8 cellular contexts compared by ENCODE assay signal in genomic region chr18:24138281-24138883, GRCh38. TPM values are rescaled to one million over a fixed set of nuclear protein-coding genes. Genes with fewer than 3 reads are reported as not detected.
DNase-seq lines count a peak whose midpoint lies in the region; ATAC-seq, FAIRE-seq and TF ChIP-seq lines count a peak whose summit lies in the region.

No MANE protein-coding gene starts in this region.

- TF ChIP-seq CTCF in bronchial epithelial cell (IDR thresholded peaks at IDR 0.05; ENCODE audit: insufficient read depth, low read length, severe bottlenecking), result no peak

- peaks cover 0 to 3% (median 0%) of the 10 kb centered on the region in 7 donors for H3K9me3 Mint-ChIP-seq in naive B cell

- peaks cover 8 to 23% (median 21%) of the 10 kb centered on the region in 3 donors for H3K4me1 Mint-ChIP-seq in naive B cell

- H3K27ac Mint-ChIP-seq in naive B cell, result peak overlapping the region; percentile 80 to 97 (median 94)

- no peaks in the 10 kb centered on the region for H3K27me3 Mint-ChIP-seq in naive B cell

- no peaks in the 10 kb centered on the region for H3K36me3 Mint-ChIP-seq in naive B cell

- ATAC-seq in HG03025 (IDR thresholded peaks at IDR 0.05; ENCODE audit: low FRiP score, unreplicated experiment) (peak; percentile 28), naive B cell (ENCODE audit: low read depth in 2 of 2) (no peak)

- FAIRE-seq in bronchial epithelial cell (lab: Jason Lieb, UNC), result no peak

- peak overlapping the region; percentile 59 for H3K4me3 ChIP-seq in bronchial epithelial cell (ENCODE audit: low read depth, low read length)

- peak; percentile 46 for DNase-seq in CD1c-positive myeloid dendritic cell (ENCODE audit: extremely low spot score)
- DNase-seq in bronchial epithelial cell (ENCODE audit: low read depth), result peak; percentile 19
- no peak for DNase-seq in naive B cell
- no peak for DNase-seq in UCSD-AML1 (lab: John Stamatoyannopoulos, UW; ENCODE audit: unreplicated experiment)
- no peak for DNase-seq in stimulated activated CD4-positive, alpha-beta T cell treated with anti-CD3 and anti-CD28 coated beads, Interleukin-1b, Interleukin-23, amount 100 ng/mL, for 48 hours
- no peak for DNase-seq in kidney glomerular epithelial cell (lab: John Stamatoyannopoulos, UW)
- DNase-seq in HCEC 1CT, result no peak

- no peaks in the 10 kb centered on the region for H3K27me3 ChIP-seq in bronchial epithelial cell (ENCODE audit: control insufficient read depth, insufficient read depth, low read length)

- H3K36me3 ChIP-seq in bronchial epithelial cell (ENCODE audit: control insufficient read depth, insufficient read depth, low read length), result no peaks in the 10 kb centered on the region

- peak overlapping the region; percentile 92 to 97 (median 94) for H3K4me3 Mint-ChIP-seq in naive B cell

RNA-seq across cellular contexts. Expression of gene CABYR, which starts 0.5 kb away (rescaled TPM):
- 0.79 and 0.90 TPM in 2 replicates for total RNA-seq in bronchial epithelial cell
- polyA plus RNA-seq in naive B cell (ENCODE audit: low read depth in 6 of 6), result 10 to 100 TPM in 2 of 6 donors, 1 to 10 TPM in 4; 5.4 to 18.1 (median 7.8) TPM

Comparison
In these comparisons a context has a peak if more than half of its experiments do, and no peak if none do; other contexts are left out.
1. DNase-seq: peak in CD1c-positive myeloid dendritic cell (single experiment) and bronchial epithelial cell (single experiment); none in naive B cell (single experiment), UCSD-AML1 (single experiment), stimulated activated CD4-positive, alpha-beta T cell treated with anti-CD3 and anti-CD28 coated beads, Interleukin-1b, Interleukin-23, amount 100 ng/mL, for 48 hours (single experiment), kidney glomerular epithelial cell (single experiment) and HCEC 1CT (single experiment).